ENCODE assay signal across 21 cellular contexts in the genomic region with DNA sequence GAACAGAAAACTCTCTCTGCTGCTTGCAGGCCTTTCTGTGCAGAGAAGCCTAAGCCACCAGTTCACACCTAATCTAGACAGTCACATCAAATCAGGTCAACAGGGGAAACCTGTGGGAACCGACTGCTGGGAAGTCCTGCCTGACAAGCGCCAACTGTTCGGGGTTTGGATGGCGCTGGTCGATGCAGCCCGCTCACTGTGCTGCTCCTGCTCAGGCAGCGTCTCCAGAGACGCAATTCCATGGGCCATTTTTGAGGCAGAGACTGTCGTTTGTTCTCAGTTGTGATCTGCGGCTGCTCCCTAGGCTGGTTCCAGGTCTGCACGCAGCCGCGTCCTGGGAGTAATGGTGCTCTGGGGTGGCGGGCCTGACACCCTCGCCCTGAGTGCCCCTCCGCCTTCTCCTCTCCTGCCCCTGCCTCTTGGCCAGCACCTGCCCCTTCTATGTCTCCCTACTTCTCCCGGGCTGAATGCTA. TPM values are rescaled to one million over a fixed set of nuclear protein-coding genes. Genes with fewer than 3 reads are reported as not detected.
DNase-seq lines count a peak whose midpoint lies in the region; ATAC-seq, FAIRE-seq and TF ChIP-seq lines count a peak whose summit lies in the region.
"Had no signal": no experiment of that assay in that cellular context is flagged by ENCODE, and none has a peak within 500 bp of the region (broad histone marks: within the 10 kb centered on the region; RNA-seq: fewer than 3 reads in every experiment).

No MANE protein-coding gene starts in this region.

- intact Hi-C loops in left ventricle myocardium inferior (cut with micrococcal nuclease) (no loop called here), left ventricle myocardium superior (cut with micrococcal nuclease) (no loop called here), HepG2 (cut with micrococcal nuclease; ENCODE audit: unreplicated experiment) (loop anchor here (5.0 to 10.0 kb wide), 2 partner anchors 40 to 262 kb away; a partner anchor contains a TSS)

- H3K4me3 ChIP-seq in left ventricle myocardium inferior (peak overlapping the region; percentile 68), HepG2 (replicated peaks in 1 of 3; ENCODE audit: insufficient read depth in 1 of 3, low read depth in 2 of 3, low read length in 3 of 3) (peak overlapping the region; percentile 83 to 92 (median 90))
- H3K4me3 ChIP-seq: BLaER1 treated with 17β-estradiol and CSF1 and Interleukin-3, amounts not matched to agents 10 nM and 100 nM; MG63; PC-9 had no signal

- no TSS peak for BruUV-seq in HepG2 (replicated peaks; lab: Mats Ljungman, UMichigan)

- in situ Hi-C loops in HepG2 (cut with HindIII; ENCODE audit: extremely low pct_ligation_motif_present, low pct_unique_long_range_greater_than_20kb) = no loop called here

- H3K27ac ChIP-seq in left ventricle myocardium inferior (replicated peaks) = peak overlapping the region; percentile 87
- peak overlapping the region; percentile 93 for H3K27ac ChIP-seq in HepG2 (ENCODE audit: extremely low read length, insufficient read depth, low read length)
- H3K27ac ChIP-seq in substantia nigra (ENCODE audit: low read depth, low read length, poor library complexity, severe bottlenecking) = peak overlapping the region; percentile 2
- H3K27ac ChIP-seq: BLaER1 treated with 17β-estradiol and CSF1 and Interleukin-3, amounts not matched to agents 10 nM and 100 nM; PC-9 had no signal

- no peak for ATAC-seq in left ventricle myocardium superior
- ATAC-seq in HepG2 = no peak

- peaks cover 4% of the 10 kb centered on the region for H3K9me3 Mint-ChIP-seq in chondrocyte (ENCODE audit: low read depth)

- H3K36me3 Mint-ChIP-seq in chondrocyte (ENCODE audit: low read depth) = peaks cover 19% of the 10 kb centered on the region
- H3K36me3 Mint-ChIP-seq: CD8-positive, alpha-beta memory T cell had no signal

- no peaks in the 10 kb centered on the region for H3K9me3 ChIP-seq in left ventricle myocardium inferior (replicated peaks)
- no peaks in the 10 kb centered on the region for H3K9me3 ChIP-seq in HepG2 (ENCODE audit: low read length)

- H2AFZ ChIP-seq in HepG2 (ENCODE audit: low read length) = no peak overlapping the region
- H2AFZ ChIP-seq: PC-9 had no signal

- POLR2A ChIA-PET in HepG2 (lab: Yijun Ruan, JAX) = interaction anchor here (1.6 to 7.9 kb wide), 8 partner anchors 9 to 71 kb away, joined by 3 to 110 read pairs (median 40); a partner anchor contains a TSS

- peaks cover 9% of the 10 kb centered on the region for H3K27me3 Mint-ChIP-seq in chondrocyte (ENCODE audit: low read depth)

- H3K4me2 ChIP-seq in HepG2 (ENCODE audit: low read depth, low read length) = peak overlapping the region; percentile 97
- H3K4me2 ChIP-seq: BLaER1 treated with 17β-estradiol and CSF1 and Interleukin-3, amounts not matched to agents 10 nM and 100 nM; PC-9 had no signal

- H4K20me1 ChIP-seq in HepG2 (ENCODE audit: insufficient read depth, low read length) = peaks cover 58% of the 10 kb centered on the region
- H4K20me1 ChIP-seq: BLaER1 treated with 17β-estradiol and CSF1 and Interleukin-3, amounts not matched to agents 10 nM and 100 nM had no signal

- TF ChIP-seq RAD21 in HepG2 (CRISPR knock-in tag; IDR thresholded peaks at IDR 0.05) = no peak

- no peak overlapping the region for H3K27ac Mint-ChIP-seq in chondrocyte (ENCODE audit: unreplicated experiment)

- FAIRE-seq in HepG2 (lab: Jason Lieb, UNC) = no peak
- FAIRE-seq: GM12891 had no signal

- peak overlapping the region; percentile 91 for H3K9ac ChIP-seq in HepG2 (ENCODE audit: insufficient read depth, low read depth, low read length)
- H3K9ac ChIP-seq: BLaER1 treated with 17β-estradiol and CSF1 and Interleukin-3, amounts not matched to agents 10 nM and 100 nM had no signal

- H3K4me1 Mint-ChIP-seq in chondrocyte (ENCODE audit: low read depth) = peaks cover 57% of the 10 kb centered on the region

- 3% methylated on average over 6 of the region's 17 CpGs for WGBS in HepG2 (ENCODE audit: low lambda C conversion rate)

- H3K79me2 ChIP-seq in HepG2 (ENCODE audit: insufficient read depth, low read length) = peaks cover 66% of the 10 kb centered on the region

- CTCF ChIA-PET in HepG2 (lab: Yijun Ruan, JAX; ENCODE audit: low intra/inter-chr PET ratio, low total read pairs) = no interaction called here

- H3K36me3 ChIP-seq in left ventricle myocardium inferior (peaks cover 4% of the 10 kb centered on the region), HepG2 (replicated peaks in 1 of 2; ENCODE audit: control insufficient read depth in 1 of 2, insufficient read depth in 2 of 2, low read length in 2 of 2) (peaks cover 9 to 28% of the 10 kb centered on the region in 2 experiments)
- H3K36me3 ChIP-seq: BLaER1 treated with 17β-estradiol and CSF1 and Interleukin-3, amounts not matched to agents 10 nM and 100 nM; MG63 had no signal

- TF ChIP-seq EP300 in HepG2 (IDR thresholded peaks at IDR 0.05; ENCODE audit: low read depth in 2 of 2, low read length in 2 of 2) = no peak
- no peak for TF ChIP-seq EP300 in HepG2 (CRISPR knock-in tag; IDR thresholded peaks at IDR 0.05; ENCODE audit: borderline replicate concordance)

- TF ChIP-seq CTCF in left ventricle myocardium inferior (IDR thresholded peaks at IDR 0.05; ENCODE audit: borderline replicate concordance) (no peak), chondrocyte (IDR thresholded peaks at IDR 0.05) (no peak), HepG2 (CRISPR knock-in tag; IDR thresholded peaks at IDR 0.05) (no peak)

- no peaks in the 10 kb centered on the region for H3K27me3 ChIP-seq in left ventricle myocardium inferior (ENCODE audit: low read depth)
- peaks cover 0 to 2% of the 10 kb centered on the region in 2 experiments; a peak in 1 of 5 replicates for H3K27me3 ChIP-seq in HepG2 (ENCODE audit: control insufficient read depth in 1 of 2, insufficient read depth in 2 of 2, low read length in 2 of 2)
- H3K27me3 ChIP-seq: BLaER1 treated with 17β-estradiol and CSF1 and Interleukin-3, amounts not matched to agents 10 nM and 100 nM; MG63 had no signal

- DNase-seq in left ventricle myocardium inferior (no peak), left ventricle myocardium superior (no peak), chondrocyte (ENCODE audit: low spot score) (no peak), HepG2 (ENCODE audit: low spot score) (no peak), substantia nigra (lab: John Stamatoyannopoulos, UW) (peak in 2 of 49 donors; percentile 20 to 35), AG20443 (ENCODE audit: low spot score) (no peak)
- DNase-seq in activated CD4-positive, alpha-beta T cell treated with anti-CD3 and anti-CD28 coated beads, Interleukin-2, amount 50 U/mL, for 1 hour = no peak
- no peak for DNase-seq in stimulated activated CD4-positive, alpha-beta T cell treated with anti-CD3 and anti-CD28 coated beads, Interleukin-15, amount 100 ng/mL, for 24 hours
- DNase-seq: CD8-positive, alpha-beta memory T cell; DND-41; GF-D8; GOT3; Karpas-422; MG63; NCI-H1092; NCI-H2081 treated with DMSO at 0.1 percent for 48 hours; NCI-H524; PC-9 had no signal

- peak overlapping the region; percentile 68 for H3K4me3 Mint-ChIP-seq in chondrocyte (ENCODE audit: unreplicated experiment)
- H3K4me3 Mint-ChIP-seq: CD8-positive, alpha-beta memory T cell had no signal

- H3K4me1 ChIP-seq in left ventricle myocardium inferior (peaks cover 64% of the 10 kb centered on the region), HepG2 (ENCODE audit: insufficient read depth, low read length) (peaks cover 71% of the 10 kb centered on the region)

- TF ChIP-seq POLR2A in HepG2 (IDR thresholded peaks at IDR 0.05; ENCODE audit: insufficient read depth in 1 of 2, low read depth in 2 of 2, low read length in 2 of 2) = no peak; a peak in 1 of 4 replicates

RNA-seq across cellular contexts. Expression of a gene that starts 1.4 kb away (rescaled TPM):
- total RNA-seq in left ventricle myocardium inferior = 54.6 TPM
- 54.9 TPM for total RNA-seq in left ventricle myocardium superior
- 18.1 to 119 TPM (median 118 TPM) in 3 replicates for total RNA-seq in chondrocyte
- 378 and 892 TPM in 2 replicates for total RNA-seq in HepG2 (2016; rRNA removed; fragmentation: Illumina TruSeq; extraction: Trizol)
- 75.9 and 76.7 TPM in 2 replicates for total RNA-seq in HepG2 (2016; cell fraction: cytosol; rRNA removed; fragmentation: Illumina TruSeq; extraction: Trizol; ENCODE audit: low read depth)
- 368 and 897 TPM in 2 replicates for total RNA-seq in HepG2 (2016; cell fraction: insoluble cytoplasmic fraction; rRNA removed; fragmentation: Illumina TruSeq; extraction: Trizol)
- 150 and 163 TPM in 2 replicates for total RNA-seq in HepG2 (2016; cell fraction: membrane; rRNA removed; fragmentation: Illumina TruSeq; extraction: Trizol)
- 728 and 881 TPM in 2 replicates for total RNA-seq in HepG2 (2016; cell fraction: nucleus; rRNA removed; fragmentation: Illumina TruSeq; extraction: Trizol)
- polyA plus RNA-seq in HepG2 (2011; rRNA removed) = 2,071 and 2,729 TPM in 2 replicates
- polyA plus RNA-seq in HepG2 (2011; cell fraction: cytosol; rRNA removed) = 1,947 and 1,991 TPM in 2 replicates
- 1,234 and 1,580 TPM in 2 replicates for polyA plus RNA-seq in HepG2 (2011; cell fraction: nucleus; rRNA removed)
- polyA plus RNA-seq in HepG2 (2012) = 1,477 and 1,796 TPM in 2 replicates
- 105 and 108 TPM in 2 replicates for polyA plus RNA-seq in HepG2 (2016; cell fraction: cytosol; fragmentation: Illumina TruSeq; extraction: Trizol; ENCODE audit: low read depth)
- 413 and 471 TPM in 2 replicates for polyA plus RNA-seq in HepG2 (2016; cell fraction: insoluble cytoplasmic fraction; fragmentation: Illumina TruSeq; extraction: Trizol; ENCODE audit: low read depth)
- 154 and 159 TPM in 2 replicates for polyA plus RNA-seq in HepG2 (2016; cell fraction: membrane; fragmentation: Illumina TruSeq; extraction: Trizol; ENCODE audit: low read depth)
- 1,282 and 1,316 TPM in 2 replicates for polyA plus RNA-seq in HepG2 (2016; cell fraction: nucleus; fragmentation: Illumina TruSeq; extraction: Trizol; ENCODE audit: insufficient read depth, low read depth)
- polyA minus RNA-seq in HepG2 (2011; rRNA and poly(A)+ RNA removed; ENCODE audit: low replicate concordance) = 0.94 and 2,464 TPM in 2 replicates
- polyA minus RNA-seq in HepG2 (2011; cell fraction: cytosol; rRNA and poly(A)+ RNA removed) = 761 and 986 TPM in 2 replicates
- 279 and 432 TPM in 2 replicates for polyA minus RNA-seq in HepG2 (2011; cell fraction: nucleus; rRNA and poly(A)+ RNA removed)
- total RNA-seq: CD8-positive, alpha-beta memory T cell; PC-9 had no signal
- polyA plus RNA-seq: CD8-positive, alpha-beta memory T cell had no signal

RNA-seq across cellular contexts. Expression of a gene that starts 34.7 kb away (rescaled TPM):
- total RNA-seq in left ventricle myocardium inferior (0.14 TPM), left ventricle myocardium superior (0.32 TPM), chondrocyte (not detected in 3 replicates), HepG2 (2016; rRNA removed; fragmentation: Illumina TruSeq; extraction: Trizol) (0.17 and 0.31 TPM in 2 replicates)
- not detected in 2 replicates for total RNA-seq in HepG2 (2016; cell fraction: cytosol; rRNA removed; fragmentation: Illumina TruSeq; extraction: Trizol; ENCODE audit: low read depth)
- 0.09 and 0.16 TPM in 2 replicates for total RNA-seq in HepG2 (2016; cell fraction: insoluble cytoplasmic fraction; rRNA removed; fragmentation: Illumina TruSeq; extraction: Trizol)
- not detected in 2 replicates for total RNA-seq in HepG2 (2016; cell fraction: membrane; rRNA removed; fragmentation: Illumina TruSeq; extraction: Trizol)
- total RNA-seq in HepG2 (2016; cell fraction: nucleus; rRNA removed; fragmentation: Illumina TruSeq; extraction: Trizol) = not detected in 2 replicates
- polyA plus RNA-seq in HepG2 (2011; rRNA removed) = 0.04 and 0.10 TPM in 2 replicates
- polyA plus RNA-seq in HepG2 (2011; cell fraction: cytosol; rRNA removed) = 0.06 and 0.11 TPM in 2 replicates
- polyA plus RNA-seq in HepG2 (2011; cell fraction: nucleus; rRNA removed) = 0.19 TPM in 1 of 2 replicates, not detected in the other
- polyA plus RNA-seq in HepG2 (2012) = 0.09 TPM in 1 of 2 replicates, not detected in the other
- polyA plus RNA-seq in HepG2 (2016; cell fraction: cytosol; fragmentation: Illumina TruSeq; extraction: Trizol; ENCODE audit: low read depth) = 0.26 TPM in 1 of 2 replicates, not detected in the other
- not detected in 2 replicates for polyA plus RNA-seq in HepG2 (2016; cell fraction: insoluble cytoplasmic fraction; fragmentation: Illumina TruSeq; extraction: Trizol; ENCODE audit: low read depth)
- 0.06 TPM in 1 of 2 replicates, not detected in the other for polyA plus RNA-seq in HepG2 (2016; cell fraction: membrane; fragmentation: Illumina TruSeq; extraction: Trizol; ENCODE audit: low read depth)
- 0.21 TPM in 1 of 2 replicates, not detected in the other for polyA plus RNA-seq in HepG2 (2016; cell fraction: nucleus; fragmentation: Illumina TruSeq; extraction: Trizol; ENCODE audit: insufficient read depth, low read depth)
- 0.12 TPM in 1 of 2 replicates, not detected in the other for polyA minus RNA-seq in HepG2 (2011; rRNA and poly(A)+ RNA removed; ENCODE audit: low replicate concordance)
- polyA minus RNA-seq in HepG2 (2011; cell fraction: cytosol; rRNA and poly(A)+ RNA removed) = not detected in 2 replicates
- polyA minus RNA-seq in HepG2 (2011; cell fraction: nucleus; rRNA and poly(A)+ RNA removed) = not detected in 2 replicates
- total RNA-seq: A172; CD8-positive, alpha-beta memory T cell; PC-9 had no signal
- polyA plus RNA-seq: CD8-positive, alpha-beta memory T cell had no signal

Comparison
In these comparisons a context has a peak if more than half of its experiments do, and no peak if none do; other contexts are left out.
1. H3K27ac ChIP-seq: peak in every context shown above with its lines; median percentile 93 in HepG2; 87 in left ventricle myocardium inferior; 2 in substantia nigra.